ENCODE assay signal across 9 cellular contexts in the genomic region with DNA sequence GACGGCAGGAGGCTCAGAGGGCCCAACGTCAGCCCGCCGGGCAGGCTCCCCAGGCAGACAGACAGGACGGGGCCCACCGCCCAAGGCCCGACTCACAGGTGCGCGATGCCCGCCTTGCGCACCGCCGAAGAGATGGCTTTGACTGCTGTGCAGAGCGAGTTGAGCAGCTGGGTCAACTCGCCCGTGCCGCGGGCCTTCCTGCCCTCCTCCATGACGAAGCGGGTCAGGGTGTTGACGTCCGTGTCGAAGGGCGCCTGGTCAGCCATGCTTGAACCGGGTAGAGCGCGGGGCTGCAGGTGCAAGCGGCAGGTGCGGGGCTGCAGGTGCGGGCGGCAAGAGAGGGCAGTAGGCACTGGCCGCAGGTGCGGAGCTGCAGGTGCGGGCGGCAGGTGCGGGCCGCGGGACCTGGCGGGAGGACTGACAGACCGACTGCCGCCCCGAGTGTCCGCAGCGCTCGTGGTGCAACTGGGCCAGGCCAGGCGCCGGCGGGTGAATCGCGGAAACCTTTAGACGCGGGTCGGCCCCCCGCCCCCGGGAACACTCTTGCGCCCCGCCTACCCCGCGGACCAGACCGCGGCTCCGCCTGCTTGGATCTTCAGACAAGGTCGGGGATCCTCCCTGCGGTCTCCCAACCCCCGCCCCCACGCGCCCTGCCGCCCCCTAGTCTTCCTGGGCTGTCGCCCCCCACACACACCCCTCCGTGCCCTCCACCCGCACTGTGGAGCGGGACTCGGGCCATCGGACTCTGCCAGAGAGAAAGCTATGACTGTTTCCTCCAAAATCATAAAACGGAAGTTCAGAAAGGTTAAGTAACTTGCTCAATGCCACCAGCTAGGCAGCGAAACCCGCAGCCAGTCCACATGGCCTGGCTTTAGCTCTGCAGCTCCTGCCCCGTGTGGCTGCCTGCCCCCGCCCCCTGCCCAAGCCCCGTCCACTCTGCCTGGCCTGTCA. TPM values are rescaled to one million over a fixed set of nuclear protein-coding genes. Genes with fewer than 3 reads are reported as not detected.
DNase-seq lines count a peak whose midpoint lies in the region; ATAC-seq and TF ChIP-seq lines count a peak whose summit lies in the region.
"Had no signal": no experiment of that assay in that cellular context is flagged by ENCODE, and none has a peak within 500 bp of the region (broad histone marks: within the 10 kb centered on the region; RNA-seq: fewer than 3 reads in every experiment).

A gene (minus strand): TSS at position 474 of the 951 bp plus-strand sequence. CDS start 208 bp downstream, at position 266.

- H4K91ac ChIP-seq in H9 (ENCODE audit: insufficient read length, low read depth, low read length): no peak within 1 kb of the TSS

- H3K4me2 ChIP-seq in H9 (ENCODE audit: insufficient read depth, insufficient read length, low read length): peak within 1 kb of the TSS; percentile 68

- no peaks in the 10 kb centered on the region for H3K79me1 ChIP-seq in H9 (ENCODE audit: insufficient read depth, low read depth, low read length, poor library complexity, severe bottlenecking)

- no peaks in the 10 kb centered on the region for H3K79me2 ChIP-seq in H9 (ENCODE audit: insufficient read depth, low read length)

- H3T11ph ChIP-seq in H9 (ENCODE audit: low read length): no peak within 1 kb of the TSS

- no TSS peak for BruUV-seq in MCF 10A (replicated peaks; lab: Mats Ljungman, UMichigan)

- H3K9me3 Mint-ChIP-seq in H9: no peaks in the 10 kb centered on the region; a peak in 1 of 5 replicates
- H3K9me3 Mint-ChIP-seq in T-helper 1 cell treated with Interleukin-12 subunit alpha and Interleukin-12 subunit beta and Interleukin-4 antibody, amounts not matched to agents 30 μg/mL and 1 μg/mL, for 36 hours: no peaks in the 10 kb centered on the region
- no peaks in the 10 kb centered on the region for H3K9me3 Mint-ChIP-seq in MCF 10A (ENCODE audit: unreplicated experiment)

- H3K56ac ChIP-seq in H9 (ENCODE audit: insufficient read length, low read depth, low read length): no peak within 1 kb of the TSS

- no peak within 1 kb of the TSS for H3K27ac ChIP-seq in H9 (ENCODE audit: insufficient read length, low read depth, low read length)
- H3K27ac ChIP-seq: epithelial cell of prostate had no signal

- no peaks in the 10 kb centered on the region for H3K9me3 ChIP-seq in H9 (ENCODE audit: control insufficient read depth, low read depth, low read length)

- H3K4me1 Mint-ChIP-seq in H9 (peaks cover 21 to 27% of the 10 kb centered on the region in 2 experiments), MCF 10A (ENCODE audit: insufficient read depth, unreplicated experiment) (peaks cover under 1% of the 10 kb centered on the region)
- H3K4me1 Mint-ChIP-seq in T-helper 1 cell treated with Interleukin-12 subunit alpha and Interleukin-12 subunit beta and Interleukin-4 antibody, amounts not matched to agents 30 μg/mL and 1 μg/mL, for 36 hours (ENCODE audit: low read depth): peaks cover 7% of the 10 kb centered on the region

- intact Hi-C loops in MCF 10A (cut with micrococcal nuclease): no loop called here
- intact Hi-C loops in left colon (cut with DNase I, micrococcal nuclease): no loop called here

- peaks cover 99% of the 10 kb centered on the region for H3K27me3 Mint-ChIP-seq in H9 (ENCODE audit: low read depth)
- H3K27me3 Mint-ChIP-seq in T-helper 1 cell treated with Interleukin-12 subunit alpha and Interleukin-12 subunit beta and Interleukin-4 antibody, amounts not matched to agents 30 μg/mL and 1 μg/mL, for 36 hours (ENCODE audit: low read depth): peaks cover 44% of the 10 kb centered on the region
- peaks cover 12% of the 10 kb centered on the region for H3K27me3 Mint-ChIP-seq in MCF 10A (ENCODE audit: insufficient read depth, unreplicated experiment)

- H3K14ac ChIP-seq in H9 (ENCODE audit: insufficient read depth, low read length): peak within 1 kb of the TSS; percentile 20; the same call in 1 of the 2 replicates

- no peak for TF ChIP-seq CTCF in H9 (conservative IDR thresholded peaks at IDR 0.05)
- TF ChIP-seq CTCF in MCF 10A (IDR thresholded peaks at IDR 0.05; ENCODE audit: unreplicated experiment): no peak

- POLR2A ChIA-PET in MCF 10A (lab: Yijun Ruan, JAX): no interaction called here

- H3K27ac Mint-ChIP-seq in H9: 0 out of 7 replicates have a peak within 1 kb of the TSS, but pooled peaks of 1 of the 3 experiments have one; percentile 8
- peak within 1 kb of the TSS; percentile 12 for H3K27ac Mint-ChIP-seq in T-helper 1 cell treated with Interleukin-12 subunit alpha and Interleukin-12 subunit beta and Interleukin-4 antibody, amounts not matched to agents 30 μg/mL and 1 μg/mL, for 36 hours
- no peak within 1 kb of the TSS for H3K27ac Mint-ChIP-seq in MCF 10A (ENCODE audit: low read depth, unreplicated experiment)

- H2BK5ac ChIP-seq in H9 (ENCODE audit: insufficient read length, low read length): no peak within 1 kb of the TSS

- H3K27me3 ChIP-seq in H9 (ENCODE audit: insufficient read depth, low read length): peaks cover 37% of the 10 kb centered on the region

- H3K36me3 Mint-ChIP-seq in H9 (ENCODE audit: insufficient read depth in 1 of 3, low read depth in 3 of 3) (no peaks in the 10 kb centered on the region; a peak in 3 of 7 replicates), MCF 10A (ENCODE audit: insufficient read depth, unreplicated experiment) (no peaks in the 10 kb centered on the region)
- H3K36me3 Mint-ChIP-seq in T-helper 1 cell treated with Interleukin-12 subunit alpha and Interleukin-12 subunit beta and Interleukin-4 antibody, amounts not matched to agents 30 μg/mL and 1 μg/mL, for 36 hours (ENCODE audit: low read depth): no peaks in the 10 kb centered on the region

- peaks cover 4% of the 10 kb centered on the region; the same call in 1 of the 2 replicates for H3K4me1 ChIP-seq in H9 (ENCODE audit: insufficient read depth, low read length)

- no peak within 1 kb of the TSS for H3K23ac ChIP-seq in H9 (ENCODE audit: insufficient read length, low read depth, low read length)

- ATAC-seq in left colon: peak; percentile 81

- H2AFZ ChIP-seq in H9 (ENCODE audit: low read length): no peak within 1 kb of the TSS

- H4K8ac ChIP-seq in H9 (replicated peaks; ENCODE audit: insufficient read length, low read depth, low read length): no peak within 1 kb of the TSS

- no CpG with 5 or more reads among the region's 80 CpGs for WGBS in H9 (ENCODE audit: extremely low coverage, insufficient read length, low lambda C conversion rate)

- no peak within 1 kb of the TSS for H3K4ac ChIP-seq in H9 (ENCODE audit: low read depth, low read length)

- H4K5ac ChIP-seq in H9 (ENCODE audit: insufficient read length, low read depth, low read length): no peak within 1 kb of the TSS

- DNase-seq in AML-193 (lab: John Stamatoyannopoulos, UW) (peak; percentile 87 to 88), H9 (peak; percentile 61), MCF 10A (ENCODE audit: unreplicated experiment) (no peak), left colon (peak; percentile 69 to 82), cerebellar nuclear complex (lab: John Stamatoyannopoulos, UW) (no peak), NCI-H524 treated with DMSO at 0.1 percent for 48 hours (lab: John Stamatoyannopoulos, UW) (no peak)
- peak; percentile 36 for DNase-seq in stimulated activated CD4-positive, alpha-beta T cell treated with anti-CD3 and anti-CD28 coated beads, Interleukin-4, amount 100 ng/mL, for 24 hours

- no peak within 1 kb of the TSS for H2BK20ac ChIP-seq in H9 (ENCODE audit: low read depth, low read length, poor library complexity, severe bottlenecking)

- H3K9ac ChIP-seq in H9 (ENCODE audit: extremely low read depth, insufficient read length, low read length): no peak within 1 kb of the TSS

- no peak within 1 kb of the TSS for H2BK120ac ChIP-seq in H9 (ENCODE audit: low read depth, low read length, poor library complexity, severe bottlenecking)

- H2BK12ac ChIP-seq in H9 (ENCODE audit: insufficient read length, low read depth, low read length): no peak within 1 kb of the TSS

- H3K4me3 Mint-ChIP-seq in H9 (peak within 1 kb of the TSS; percentile 71 to 90), MCF 10A (ENCODE audit: unreplicated experiment) (peak within 1 kb of the TSS; percentile 43)
- H3K4me3 Mint-ChIP-seq in T-helper 1 cell treated with Interleukin-12 subunit alpha and Interleukin-12 subunit beta and Interleukin-4 antibody, amounts not matched to agents 30 μg/mL and 1 μg/mL, for 36 hours: peak within 1 kb of the TSS; percentile 92

- no peak within 1 kb of the TSS for H2AK5ac ChIP-seq in H9 (ENCODE audit: insufficient read length, low read length)

- peaks cover 7% of the 10 kb centered on the region for H3K23me2 ChIP-seq in H9 (ENCODE audit: insufficient read length, low read depth, low read length, poor library complexity, severe bottlenecking)

- no peaks in the 10 kb centered on the region for H4K20me1 ChIP-seq in H9 (ENCODE audit: control insufficient read depth, insufficient read depth, insufficient read length)

- no peak within 1 kb of the TSS for H2BK15ac ChIP-seq in H9 (ENCODE audit: low read depth, low read length)

- CTCF ChIA-PET in MCF 10A (lab: Yijun Ruan, JAX): interaction anchor here (0.7 kb wide), 1 partner anchor 637 kb away, joined by 4 read pairs; no protein-coding TSS in a partner anchor

- peak within 1 kb of the TSS; percentile 38 for H3K18ac ChIP-seq in H9 (ENCODE audit: insufficient read length, low read depth, low read length)

RNA-seq across cellular contexts. Expression of the gene that starts here (rescaled TPM):
- total RNA-seq in H9 (2021) (1.9 and 2.2 TPM in 2 replicates), MCF 10A (2022) (not detected in 2 replicates), left colon (10 to 100 TPM; 53.4 to 71.6 TPM)

Comparison
In these comparisons a context has a peak if more than half of its experiments do, and no peak if none do; other contexts are left out.
1. RNA of the gene that starts here (total RNA-seq): 53.4 to 71.6 TPM in left colon; 1.9 to 2.2 TPM in H9 and not detected in MCF 10A; every median in the first group is over 10 times any median in the second.
2. DNase-seq: peak in AML-193 (2 of 2), H9 (single experiment), left colon (2 of 2) and stimulated activated CD4-positive, alpha-beta T cell treated with anti-CD3 and anti-CD28 coated beads, Interleukin-4, amount 100 ng/mL, for 24 hours (single experiment); none in MCF 10A (single experiment), cerebellar nuclear complex (0 of 2) and NCI-H524 treated with DMSO at 0.1 percent for 48 hours (single experiment).
3. Peak in every context shown above with its lines, with median percentiles within 50 percentile points of each other: H3K4me3 Mint-ChIP-seq.